ENCODE assay signal across 1 cellular context in genomic region chr11:955154-956049, GRCh38.
TF ChIP-seq lines count a peak whose summit lies in the region.

No MANE protein-coding gene starts in this region.

TF ChIP-seq in SK-N-SH treated with all-trans-retinoic acid at 6 μM for 48 hours, 23 proteins besides CTCF, POLR2A, EP300 and RAD21 (continued from another document):
- TF ChIP-seq ZFP30 (CRISPR knock-in tag; IDR thresholded peaks at IDR 0.05) = no peak
- no peak for TF ChIP-seq ZFP3 (CRISPR knock-in tag; IDR thresholded peaks at IDR 0.05)
- no peak for TF ChIP-seq SNAI2 (CRISPR knock-in tag; IDR thresholded peaks at IDR 0.05)
- TF ChIP-seq TCF4 (CRISPR knock-in tag; IDR thresholded peaks at IDR 0.05; ENCODE audit: borderline replicate concordance) = no peak
- TF ChIP-seq ARNTL (CRISPR knock-in tag; IDR thresholded peaks at IDR 0.05; ENCODE audit: borderline replicate concordance, low read depth) = no peak
